ENCODE assay signal across 11 cellular contexts in the genomic region with DNA sequence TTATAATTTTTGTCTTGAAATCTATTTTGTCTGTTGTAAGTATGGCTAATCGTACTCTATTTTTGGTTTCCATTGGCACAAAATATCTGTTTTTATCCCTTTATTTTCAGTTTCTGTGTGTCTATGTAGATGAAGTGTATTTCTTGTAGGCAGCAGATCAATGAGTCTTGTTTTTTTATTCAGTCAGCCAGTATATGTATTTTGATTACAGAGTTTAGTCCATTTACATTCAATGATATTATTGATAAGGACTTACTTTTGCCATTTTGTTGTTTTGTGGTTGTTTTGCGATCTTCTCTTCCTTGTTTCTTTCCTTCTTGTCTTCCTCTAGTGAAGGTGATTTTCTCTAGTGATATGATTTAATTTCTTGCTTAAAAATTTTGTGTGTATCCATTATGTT.
"Had no signal": no experiment of that assay in that cellular context is flagged by ENCODE, and none has a peak within 500 bp of the region (broad histone marks: within the 10 kb centered on the region; RNA-seq: fewer than 3 reads in every experiment).

No MANE protein-coding gene starts in this region.

- H3K4me3 Mint-ChIP-seq: GM23338, H9, HFFc6 had no signal

- H3K36me3 ChIP-seq: HAP-1 had no signal

- H3K27ac ChIP-seq: GM23248 had no signal

- H3K4me2 ChIP-seq: GM23338 had no signal

- H3K27ac Mint-ChIP-seq: GM23338, H9, HFFc6 had no signal

- H3K4me3 ChIP-seq: GM23248, GM23338, HAP-1 had no signal

- H3K4me1 Mint-ChIP-seq: GM23338, H9 had no signal

- H2AFZ ChIP-seq: GM23248, GM23338 had no signal

- ATAC-seq: GM23338, HCT116 had no signal

- DNase-seq: GM23248, GOT3, H7, H9, HCEC 1CT, HFFc6 had no signal

- H3K4me1 ChIP-seq: HAP-1 had no signal

- H3K9me3 ChIP-seq: HAP-1 had no signal

- H3K9ac ChIP-seq: GM23248 had no signal

- FAIRE-seq: H1, H54 had no signal
